ENCODE assay signal across 20 cellular contexts in the genomic region with DNA sequence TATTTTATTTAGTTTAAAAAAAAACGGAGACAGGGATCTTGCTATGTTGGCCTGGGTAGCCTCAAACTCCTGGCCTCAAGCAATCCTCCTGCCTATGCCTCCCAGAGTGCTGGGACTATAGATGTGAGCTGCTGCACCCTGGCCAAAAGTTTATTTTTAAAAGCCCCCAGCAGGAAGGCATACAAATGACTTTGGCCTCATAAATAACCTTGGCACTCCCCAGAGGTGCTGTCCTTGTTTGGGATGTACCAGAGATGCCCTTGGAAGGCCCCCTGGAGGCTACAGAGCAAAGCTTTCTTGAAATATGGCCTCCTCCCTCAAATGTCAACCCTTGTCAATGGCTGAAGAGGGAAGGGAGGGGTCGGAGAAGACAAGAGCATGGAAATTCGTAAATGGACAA. TPM values are rescaled to one million over a fixed set of nuclear protein-coding genes. Genes with fewer than 3 reads are reported as not detected.
DNase-seq lines count a peak whose midpoint lies in the region; ATAC-seq and TF ChIP-seq lines count a peak whose summit lies in the region.
"Had no signal": no experiment of that assay in that cellular context is flagged by ENCODE, and none has a peak within 500 bp of the region (broad histone marks: within the 10 kb centered on the region; RNA-seq: fewer than 3 reads in every experiment).

No MANE protein-coding gene starts in this region.

- H3K9me3 Mint-ChIP-seq in HFFc6: no peaks in the 10 kb centered on the region

- no peak overlapping the region for H3K4me3 ChIP-seq in right cardiac atrium (ENCODE audit: low read length)
- no peak overlapping the region for H3K4me3 ChIP-seq in coronary artery
- no peak overlapping the region for H3K4me3 ChIP-seq in psoas muscle
- H3K4me3 ChIP-seq: GM23338, PC-9 had no signal

- H3K36me3 ChIP-seq in psoas muscle (ENCODE audit: insufficient read depth in 1 of 2, low read depth in 1 of 2): no peaks in the 10 kb centered on the region

- WGBS in right cardiac atrium: 90% methylated on average over 3 of the region's 3 CpGs
- WGBS in psoas muscle, 3 donors: 85 to 94% (median 88%) methylated on average over 3 of the region's 3 CpGs

- peaks cover 9% of the 10 kb centered on the region for H3K27me3 Mint-ChIP-seq in HFFc6 (ENCODE audit: insufficient read depth)

- H3K27ac ChIP-seq in right cardiac atrium (ENCODE audit: low read length) (no peak overlapping the region), coronary artery (no peak overlapping the region), psoas muscle (no peak overlapping the region)
- H3K27ac ChIP-seq: PC-9 had no signal

- intact Hi-C loops in Right ventricle myocardium superior (cut with DNase I) (no loop called here), right cardiac atrium (cut with DNase I) (no loop called here), psoas muscle (cut with DNase I) (no loop called here)

- H3K4me1 ChIP-seq in right cardiac atrium (ENCODE audit: control insufficient read depth, insufficient read depth, low read length) (no peaks in the 10 kb centered on the region), psoas muscle (peaks cover under 1% of the 10 kb centered on the region)

- no peaks in the 10 kb centered on the region for H3K36me3 Mint-ChIP-seq in HFFc6 (ENCODE audit: low read depth)
- H3K36me3 Mint-ChIP-seq: CD4-positive, CD25-positive, alpha-beta regulatory T cell had no signal

- H3K27ac Mint-ChIP-seq in HFFc6: no peak overlapping the region
- H3K27ac Mint-ChIP-seq: CD4-positive, CD25-positive, alpha-beta regulatory T cell; GM23338 had no signal

- H3K4me3 Mint-ChIP-seq in HFFc6: no peak overlapping the region
- H3K4me3 Mint-ChIP-seq: CD4-positive, CD25-positive, alpha-beta regulatory T cell; GM23338 had no signal

- DNase-seq in Right ventricle myocardium superior: no peak
- DNase-seq in right cardiac atrium: no peak
- DNase-seq in HFFc6: no peak
- DNase-seq in coronary artery (ENCODE audit: low spot score): peak; percentile 35
- DNase-seq in mesenteric fat pad (ENCODE audit: low spot score): peak; percentile 24
- no peak for DNase-seq in psoas muscle
- DNase-seq: Calu3; CD4-positive, CD25-positive, alpha-beta regulatory T cell; DMS79 treated with DMSO at 0.1 percent for 48 hours; GDM1; NCI-H1417 treated with DMSO at 0.1 percent for 48 hours; NCI-H2081 treated with DMSO at 0.1 percent for 48 hours; NCI-H2227 treated with DMSO at 0.1 percent for 48 hours; NCI-H526 treated with DMSO at 0.1 percent for 48 hours; PC-9; SK-N-SH had no signal

- H3K9me3 ChIP-seq in right cardiac atrium (ENCODE audit: control insufficient read depth, low read length): no peaks in the 10 kb centered on the region
- no peaks in the 10 kb centered on the region for H3K9me3 ChIP-seq in psoas muscle
- H3K9me3 ChIP-seq: SK-N-SH had no signal

- H3K4me1 Mint-ChIP-seq in HFFc6 (ENCODE audit: low read depth): peaks cover 24% of the 10 kb centered on the region

- no peaks in the 10 kb centered on the region for H3K27me3 ChIP-seq in right cardiac atrium (ENCODE audit: control insufficient read depth, insufficient read depth)
- no peaks in the 10 kb centered on the region for H3K27me3 ChIP-seq in psoas muscle (ENCODE audit: insufficient read depth in 3 of 3, low read length in 2 of 3)

- peak; percentile 55 for ATAC-seq in Right ventricle myocardium superior (ENCODE audit: poor library complexity)
- no peak for ATAC-seq in right cardiac atrium
- no peak for ATAC-seq in HG02642 (IDR thresholded peaks at IDR 0.05; ENCODE audit: poor library complexity, unreplicated experiment)
- ATAC-seq in psoas muscle: no peak
- ATAC-seq in GM21423 (IDR thresholded peaks at IDR 0.05; ENCODE audit: unreplicated experiment): no peak
- ATAC-seq: GM23338 had no signal

- 0 out of 2 replicates have a peak, but pooled peaks have one; percentile 16 for TF ChIP-seq CTCF in HFFc6 (IDR thresholded peaks at IDR 0.05)
- no peak for TF ChIP-seq CTCF in coronary artery (IDR thresholded peaks at IDR 0.05)
- TF ChIP-seq CTCF in psoas muscle (IDR thresholded peaks at IDR 0.05): no peak

RNA-seq across cellular contexts. Expression of a gene that starts 14.0 kb away (rescaled TPM):
- total RNA-seq in Right ventricle myocardium superior (not detected), right cardiac atrium (not detected), mesenteric fat pad (not detected), psoas muscle (not detected)
- polyA plus RNA-seq in right cardiac atrium (not detected), psoas muscle (under 1 TPM in 1 of 3 donors, not detected in 2; 0.01 TPM)
- total RNA-seq in HFFc6 (2021; fragmentation: NEBNext Ultra II Directional; extraction: Animal tissue kit (Norgen Biotek cat#: 25700)): not detected
- total RNA-seq: A673; Calu3; CD4-positive, CD25-positive, alpha-beta regulatory T cell; GM23338; PC-9 had no signal
- polyA plus RNA-seq: CD4-positive, CD25-positive, alpha-beta regulatory T cell; SK-N-SH had no signal

RNA-seq across cellular contexts. Expression of a gene that starts 19.1 kb away (rescaled TPM):
- 3.7 TPM for total RNA-seq in Right ventricle myocardium superior
- total RNA-seq in right cardiac atrium: 1 to 10 TPM in 3 of 4 donors, under 1 TPM in 1; 0.71 to 5.5 (median 2.2) TPM
- 1.00 TPM for polyA plus RNA-seq in right cardiac atrium
- total RNA-seq in HFFc6 (2021; fragmentation: NEBNext Ultra II Directional; extraction: Animal tissue kit (Norgen Biotek cat#: 25700)): under 1 TPM in 1 of 6 experiments, not detected in 5; 0.40 TPM
- total RNA-seq in mesenteric fat pad: 4.3 TPM
- total RNA-seq in psoas muscle: 1 to 10 TPM; 2.0 to 3.8 (median 3.2) TPM
- polyA plus RNA-seq in psoas muscle: 1 to 10 TPM in 1 of 3 donors, under 1 TPM in 2; 0.73 to 1.9 (median 0.94) TPM
- total RNA-seq: A673; Calu3; CD4-positive, CD25-positive, alpha-beta regulatory T cell; PC-9 had no signal
- polyA plus RNA-seq: CD4-positive, CD25-positive, alpha-beta regulatory T cell; SK-N-SH had no signal

Comparison
In these comparisons a context has a peak if more than half of its experiments do, and no peak if none do; other contexts are left out.
1. DNase-seq: peak in coronary artery (single experiment) and mesenteric fat pad (single experiment); none in Right ventricle myocardium superior (single experiment), right cardiac atrium (0 of 3), HFFc6 (single experiment) and psoas muscle (0 of 2).